In genomic region chr4:174244441-174244840, GRCh38 we compare ENCODE assay signal across 13 cellular contexts. TPM values are rescaled to one million over a fixed set of nuclear protein-coding genes. Genes with fewer than 3 reads are reported as not detected.
DNase-seq lines count a peak whose midpoint lies in the region; ATAC-seq lines count a peak whose summit lies in the region.
"Had no signal": no experiment of that assay in that cellular context is flagged by ENCODE, and none has a peak within 500 bp of the region (broad histone marks: within the 10 kb centered on the region; RNA-seq: fewer than 3 reads in every experiment).

No MANE protein-coding gene starts in this region.

- H3K4me1 Mint-ChIP-seq in activated T-helper 17 cell treated with anti-CD3 and anti-CD28 coated beads, Interleukin-2, amount 50 U/mL, for 72 hours: no peaks in the 10 kb centered on the region
- H3K4me1 Mint-ChIP-seq: activated naive CD4-positive, alpha-beta T cell treated with anti-CD3 and anti-CD28 coated beads, Interleukin-2, amount 10 ng/mL, durations not matched to agents 7 days and 5 days had no signal

- no peak overlapping the region for H3K4me3 Mint-ChIP-seq in activated T-helper 17 cell treated with anti-CD3 and anti-CD28 coated beads, Interleukin-2, amount 50 U/mL, for 72 hours
- H3K4me3 Mint-ChIP-seq: activated naive CD4-positive, alpha-beta T cell treated with anti-CD3 and anti-CD28 coated beads, Interleukin-2, amount 10 ng/mL, durations not matched to agents 7 days and 5 days had no signal

- no peak overlapping the region for H3K27ac Mint-ChIP-seq in activated T-helper 17 cell treated with anti-CD3 and anti-CD28 coated beads, Interleukin-2, amount 50 U/mL, for 72 hours
- H3K27ac Mint-ChIP-seq: activated naive CD4-positive, alpha-beta T cell treated with anti-CD3 and anti-CD28 coated beads, Interleukin-2, amount 10 ng/mL, durations not matched to agents 7 days and 5 days had no signal

- H3K9me3 Mint-ChIP-seq in activated T-helper 17 cell treated with anti-CD3 and anti-CD28 coated beads, Interleukin-2, amount 50 U/mL, for 72 hours: no peaks in the 10 kb centered on the region
- H3K9me3 Mint-ChIP-seq: activated naive CD4-positive, alpha-beta T cell treated with anti-CD3 and anti-CD28 coated beads, Interleukin-2, amount 10 ng/mL, durations not matched to agents 7 days and 5 days had no signal

- DNase-seq in AG08395 (ENCODE audit: low spot score) (peak; percentile 9), middle frontal gyrus (ENCODE audit: extremely low spot score, low spot score) (no peak), H4 (ENCODE audit: low spot score) (no peak)
- DNase-seq in stimulated activated CD4-positive, alpha-beta T cell treated with anti-CD3 and anti-CD28 coated beads, Interleukin-2, amount 100 ng/mL, for 48 hours: no peak
- no peak for DNase-seq in activated CD4-positive, alpha-beta T cell treated with anti-CD3 and anti-CD28 coated beads, Interleukin-2, amount 50 U/mL, for 4 hours
- DNase-seq: activated CD8-positive, alpha-beta memory T cell treated with anti-CD3 and anti-CD28 coated beads, Interleukin-2, amount 50 U/mL, for 4 hours; activated naive CD4-positive, alpha-beta T cell treated with anti-CD3 and anti-CD28 coated beads, Interleukin-2, amount 10 ng/mL, durations not matched to agents 7 days and 5 days; central memory CD4-positive, alpha-beta T cell; midbrain; NCI-H2171 treated with DMSO at 0.1 percent for 48 hours had no signal

- peak; percentile 55 for ATAC-seq in GM18909 (IDR thresholded peaks at IDR 0.05; ENCODE audit: poor library complexity, unreplicated experiment)
- ATAC-seq in HG03196 (IDR thresholded peaks at IDR 0.05; ENCODE audit: unreplicated experiment): peak; percentile 62
- ATAC-seq in activated T-helper 17 cell treated with anti-CD3 and anti-CD28 coated beads, Interleukin-2, amount 50 U/mL, for 72 hours (replicated peaks): peak; percentile 68

- no peaks in the 10 kb centered on the region for H3K27me3 Mint-ChIP-seq in activated T-helper 17 cell treated with anti-CD3 and anti-CD28 coated beads, Interleukin-2, amount 50 U/mL, for 72 hours
- H3K27me3 Mint-ChIP-seq: activated naive CD4-positive, alpha-beta T cell treated with anti-CD3 and anti-CD28 coated beads, Interleukin-2, amount 10 ng/mL, durations not matched to agents 7 days and 5 days had no signal

- peaks cover 17% of the 10 kb centered on the region for H3K36me3 Mint-ChIP-seq in activated T-helper 17 cell treated with anti-CD3 and anti-CD28 coated beads, Interleukin-2, amount 50 U/mL, for 72 hours (ENCODE audit: low read depth)
- H3K36me3 Mint-ChIP-seq: activated naive CD4-positive, alpha-beta T cell treated with anti-CD3 and anti-CD28 coated beads, Interleukin-2, amount 10 ng/mL, durations not matched to agents 7 days and 5 days had no signal

RNA-seq across cellular contexts. Expression of gene FBXO8, which starts 39.0 kb away (rescaled TPM):
- total RNA-seq in activated T-helper 17 cell treated with anti-CD3 and anti-CD28 coated beads, Interleukin-2, amount 50 U/mL, for 72 hours: 10 to 100 TPM; 10.1 to 11.1 TPM
- 21.4 and 32.3 TPM in 2 replicates for total RNA-seq in H4 (2014; rRNA removed; shearing (Covaris generic))

RNA-seq across cellular contexts. Expression of gene CEP44, which starts 39.3 kb away (rescaled TPM):
- 10 to 100 TPM; 17.7 to 26.1 TPM for total RNA-seq in activated T-helper 17 cell treated with anti-CD3 and anti-CD28 coated beads, Interleukin-2, amount 50 U/mL, for 72 hours
- 13.8 and 16.5 TPM in 2 replicates for total RNA-seq in H4 (2014; rRNA removed; shearing (Covaris generic))
